ENCODE assay signal across 8 cellular contexts in the genomic region with DNA sequence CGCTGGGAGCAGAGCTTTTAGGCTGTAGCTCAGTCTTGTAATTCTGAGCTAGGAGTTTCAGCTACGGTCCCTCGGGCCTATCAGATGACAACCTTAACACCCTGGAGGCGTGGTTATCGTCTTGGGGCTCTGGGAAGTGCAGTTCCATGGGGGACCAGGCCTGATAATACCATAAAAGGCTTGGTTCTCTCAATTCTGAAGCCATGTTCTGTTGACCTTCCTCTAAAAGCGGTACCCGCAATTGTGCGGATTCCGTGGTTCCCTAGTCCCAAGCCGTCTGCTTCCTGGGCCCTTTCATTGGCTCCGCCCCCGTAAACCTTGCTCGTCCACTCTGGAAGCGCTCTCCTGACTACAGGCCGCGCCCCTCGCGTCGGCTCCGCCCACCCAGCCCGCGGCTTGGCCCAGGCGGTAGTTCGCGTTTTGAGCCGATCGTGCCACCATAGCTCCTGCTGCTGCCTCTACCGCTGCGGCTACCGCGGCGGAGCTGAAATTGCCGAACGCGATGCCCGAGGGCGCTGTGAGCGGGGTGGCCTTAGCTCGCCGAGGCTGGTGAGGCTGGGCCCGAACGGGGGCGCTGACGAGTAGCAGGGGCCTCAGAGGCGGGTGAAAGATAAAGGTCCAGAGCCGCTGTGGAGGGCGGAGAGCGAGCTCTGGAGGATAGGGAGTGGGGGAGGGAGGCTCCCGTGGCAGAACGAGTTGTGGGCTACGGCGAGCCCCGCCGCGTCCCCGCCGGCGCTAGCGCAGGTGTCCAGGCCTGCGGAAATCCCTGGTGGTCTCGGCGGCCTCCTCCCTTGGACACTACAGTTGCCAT. TPM values are rescaled to one million over a fixed set of nuclear protein-coding genes. Genes with fewer than 3 reads are reported as not detected.
DNase-seq lines count a peak whose midpoint lies in the region; ATAC-seq and TF ChIP-seq lines count a peak whose summit lies in the region.

A gene with protein sequence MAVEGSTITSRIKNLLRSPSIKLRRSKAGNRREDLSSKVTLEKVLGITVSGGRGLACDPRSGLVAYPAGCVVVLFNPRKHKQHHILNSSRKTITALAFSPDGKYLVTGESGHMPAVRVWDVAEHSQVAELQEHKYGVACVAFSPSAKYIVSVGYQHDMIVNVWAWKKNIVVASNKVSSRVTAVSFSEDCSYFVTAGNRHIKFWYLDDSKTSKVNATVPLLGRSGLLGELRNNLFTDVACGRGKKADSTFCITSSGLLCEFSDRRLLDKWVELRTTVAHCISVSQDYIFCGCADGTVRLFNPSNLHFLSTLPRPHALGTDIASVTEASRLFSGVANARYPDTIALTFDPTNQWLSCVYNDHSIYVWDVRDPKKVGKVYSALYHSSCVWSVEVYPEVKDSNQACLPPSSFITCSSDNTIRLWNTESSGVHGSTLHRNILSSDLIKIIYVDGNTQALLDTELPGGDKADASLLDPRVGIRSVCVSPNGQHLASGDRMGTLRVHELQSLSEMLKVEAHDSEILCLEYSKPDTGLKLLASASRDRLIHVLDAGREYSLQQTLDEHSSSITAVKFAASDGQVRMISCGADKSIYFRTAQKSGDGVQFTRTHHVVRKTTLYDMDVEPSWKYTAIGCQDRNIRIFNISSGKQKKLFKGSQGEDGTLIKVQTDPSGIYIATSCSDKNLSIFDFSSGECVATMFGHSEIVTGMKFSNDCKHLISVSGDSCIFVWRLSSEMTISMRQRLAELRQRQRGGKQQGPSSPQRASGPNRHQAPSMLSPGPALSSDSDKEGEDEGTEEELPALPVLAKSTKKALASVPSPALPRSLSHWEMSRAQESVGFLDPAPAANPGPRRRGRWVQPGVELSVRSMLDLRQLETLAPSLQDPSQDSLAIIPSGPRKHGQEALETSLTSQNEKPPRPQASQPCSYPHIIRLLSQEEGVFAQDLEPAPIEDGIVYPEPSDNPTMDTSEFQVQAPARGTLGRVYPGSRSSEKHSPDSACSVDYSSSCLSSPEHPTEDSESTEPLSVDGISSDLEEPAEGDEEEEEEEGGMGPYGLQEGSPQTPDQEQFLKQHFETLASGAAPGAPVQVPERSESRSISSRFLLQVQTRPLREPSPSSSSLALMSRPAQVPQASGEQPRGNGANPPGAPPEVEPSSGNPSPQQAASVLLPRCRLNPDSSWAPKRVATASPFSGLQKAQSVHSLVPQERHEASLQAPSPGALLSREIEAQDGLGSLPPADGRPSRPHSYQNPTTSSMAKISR (N-terminal part only) (plus strand): TSS at position 423 of the 811 bp plus-strand sequence. CDS start 792 bp downstream, outside the sequence.

- H3K79me2 ChIP-seq in osteoblast (ENCODE audit: insufficient read depth, low read length): peaks cover 44% of the 10 kb centered on the region

- H3K9me3 Mint-ChIP-seq in activated naive CD4-positive, alpha-beta T cell treated with anti-CD3 and anti-CD28 coated beads, Interleukin-2, amount 50 U/mL, for 72 hours: no peaks in the 10 kb centered on the region
- H3K9me3 Mint-ChIP-seq in glutamatergic neuron (ENCODE audit: unreplicated experiment): peaks cover 3% of the 10 kb centered on the region

- peaks cover 22% of the 10 kb centered on the region for H4K20me1 ChIP-seq in osteoblast (ENCODE audit: insufficient read depth, low read length)

- peak within 1 kb of the TSS; percentile 93 for H3K4me3 Mint-ChIP-seq in glutamatergic neuron (ENCODE audit: unreplicated experiment)

- H3K9me3 ChIP-seq in osteoblast (ENCODE audit: low read depth, low read length) (no peaks in the 10 kb centered on the region), thymus (ENCODE audit: control insufficient read depth) (no peaks in the 10 kb centered on the region)

- ATAC-seq in HG02623 (IDR thresholded peaks at IDR 0.05; ENCODE audit: unreplicated experiment): peak; percentile 85
- ATAC-seq in activated naive CD4-positive, alpha-beta T cell treated with anti-CD3 and anti-CD28 coated beads, Interleukin-2, amount 50 U/mL, for 72 hours: peak; percentile 90

- H3K27me3 ChIP-seq in osteoblast (ENCODE audit: insufficient read depth, low read length) (no peaks in the 10 kb centered on the region), thymus (ENCODE audit: control insufficient read depth, insufficient read depth) (no peaks in the 10 kb centered on the region)

- under 1% methylated on average over 62 of the region's 62 CpGs for WGBS in thymus

- H3K36me3 Mint-ChIP-seq in activated naive CD4-positive, alpha-beta T cell treated with anti-CD3 and anti-CD28 coated beads, Interleukin-2, amount 50 U/mL, for 72 hours: no peaks in the 10 kb centered on the region
- no peaks in the 10 kb centered on the region for H3K36me3 Mint-ChIP-seq in glutamatergic neuron (ENCODE audit: unreplicated experiment)

- TF ChIP-seq CTCF in GM12864 (IDR thresholded peaks at IDR 0.05; ENCODE audit: low read depth, low read length, missing control alignments) (peak; percentile 73), glutamatergic neuron (IDR thresholded peaks at IDR 0.05; ENCODE audit: partially characterized antibody, unreplicated experiment) (peak; percentile 61), osteoblast (IDR thresholded peaks at IDR 0.05; ENCODE audit: extremely low read depth, low read depth, low read length) (peak; percentile 76)

- H3K4me1 ChIP-seq in osteoblast (ENCODE audit: insufficient read depth, low read length): peaks cover 50% of the 10 kb centered on the region
- H3K4me1 ChIP-seq in thymus (ENCODE audit: control insufficient read depth, insufficient read depth, low read length): peaks cover 19% of the 10 kb centered on the region

- H3K4me3 ChIP-seq in GM12864 (ENCODE audit: low read depth, low read length) (peak within 1 kb of the TSS; percentile 77), osteoblast (ENCODE audit: insufficient read depth, low read length) (peak within 1 kb of the TSS; percentile 72), thymus (ENCODE audit: low read length) (peak within 1 kb of the TSS; percentile 57)

- DNase-seq in GM12864 (ENCODE audit: low read depth) (peak; percentile 94), NCI-H1092 treated with DMSO at 0.1 percent for 48 hours (lab: John Stamatoyannopoulos, UW) (peak; percentile 93), SKM-1 (lab: John Stamatoyannopoulos, UW; ENCODE audit: unreplicated experiment) (peak; percentile 95), glutamatergic neuron (peak; percentile 98), osteoblast (ENCODE audit: insufficient read length, low spot score, missing footprints) (peak; percentile 96)
- DNase-seq in activated naive CD4-positive, alpha-beta T cell treated with anti-CD3 and anti-CD28 coated beads, Interleukin-2, amount 50 U/mL, for 72 hours (ENCODE audit: low spot score in 2 of 2): peak; percentile 98

- H3K27ac ChIP-seq in osteoblast (ENCODE audit: low read depth, low read length) (peak within 1 kb of the TSS; percentile 67), thymus (ENCODE audit: low read depth) (peak within 1 kb of the TSS; percentile 89)

- peak within 1 kb of the TSS; percentile 61 for H2AFZ ChIP-seq in osteoblast (ENCODE audit: low read length)

- peaks cover 19% of the 10 kb centered on the region for H3K4me1 Mint-ChIP-seq in glutamatergic neuron (ENCODE audit: low read depth, unreplicated experiment)

- H3K36me3 ChIP-seq in osteoblast (ENCODE audit: insufficient read depth, low read length) (no peaks in the 10 kb centered on the region), thymus (ENCODE audit: control insufficient read depth, insufficient read depth) (no peaks in the 10 kb centered on the region)

- H3K27me3 Mint-ChIP-seq in glutamatergic neuron (ENCODE audit: unreplicated experiment): peaks cover 4% of the 10 kb centered on the region

- peak within 1 kb of the TSS; percentile 87 to 95 for H3K27ac Mint-ChIP-seq in activated naive CD4-positive, alpha-beta T cell treated with anti-CD3 and anti-CD28 coated beads, Interleukin-2, amount 50 U/mL, for 72 hours
- H3K27ac Mint-ChIP-seq in glutamatergic neuron (ENCODE audit: unreplicated experiment): peak within 1 kb of the TSS; percentile 95

- peak within 1 kb of the TSS; percentile 96 for H3K4me2 ChIP-seq in osteoblast (ENCODE audit: insufficient read depth, low read length)

RNA-seq across cellular contexts. Expression of the gene that starts here (rescaled TPM):
- total RNA-seq in activated naive CD4-positive, alpha-beta T cell treated with anti-CD3 and anti-CD28 coated beads, Interleukin-2, amount 50 U/mL, for 72 hours: 10 to 100 TPM; 31.0 to 31.3 TPM
- total RNA-seq in glutamatergic neuron (ENCODE audit: unreplicated experiment) (45.7 TPM), osteoblast (22.8 and 25.6 TPM in 2 replicates)
- 8.1 TPM for polyA plus RNA-seq in thymus

Comparison
In these comparisons a context has a peak if more than half of its experiments do, and no peak if none do; other contexts are left out.
1. Peak in every context shown above with its lines: DNase-seq, ATAC-seq, H3K4me3 ChIP-seq and H3K27ac ChIP-seq.